Comparison of ENCODE assay signal across 10 cellular contexts in the genomic region with DNA sequence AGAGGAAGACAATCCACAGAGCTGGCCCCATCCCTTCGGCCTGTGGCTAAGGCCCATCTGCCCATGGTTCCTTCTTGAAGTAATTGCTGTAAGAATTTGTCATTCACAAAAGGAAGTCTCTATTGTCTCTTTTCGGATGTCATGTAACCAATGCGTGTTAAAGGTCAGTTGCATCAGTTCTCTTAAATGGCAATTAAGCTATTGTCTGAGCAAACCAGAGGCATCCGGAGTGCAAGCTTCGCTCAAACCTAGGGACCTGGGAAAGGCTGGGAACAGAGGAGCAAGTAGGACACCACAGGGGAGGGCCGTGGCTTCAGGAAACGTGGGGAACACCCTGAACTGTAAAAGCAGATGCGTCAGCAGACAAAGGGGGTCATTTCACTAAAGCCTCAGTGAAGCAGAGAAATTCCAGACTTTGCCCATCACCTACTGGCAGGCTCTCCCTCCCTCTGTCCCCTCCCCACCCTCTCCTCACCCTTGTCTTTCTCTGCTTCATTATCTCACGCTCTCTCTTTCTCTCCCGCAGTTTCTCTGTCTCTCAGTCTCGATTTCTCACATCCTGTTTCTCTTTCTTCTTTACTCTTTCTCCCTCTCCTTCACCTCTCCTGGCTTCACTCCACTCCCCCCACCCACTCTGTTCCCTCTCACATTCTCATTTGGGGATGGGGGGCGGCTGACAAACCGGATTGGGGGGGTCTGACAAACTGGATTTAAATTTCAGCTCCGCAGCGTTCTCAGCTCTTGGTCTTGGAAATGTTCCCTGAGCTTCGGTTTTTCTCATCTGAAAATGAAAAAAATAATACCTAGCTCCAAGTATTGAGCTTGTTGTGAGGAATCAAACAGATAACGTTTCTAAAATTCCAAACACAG.
DNase-seq lines count a peak whose midpoint lies in the region; ATAC-seq and TF ChIP-seq lines count a peak whose summit lies in the region.
"Had no signal": no experiment of that assay in that cellular context is flagged by ENCODE, and none has a peak within 500 bp of the region (broad histone marks: within the 10 kb centered on the region; RNA-seq: fewer than 3 reads in every experiment).

No MANE protein-coding gene starts in this region.

- BruUV-seq in PC-9 (replicated peaks; lab: Mats Ljungman, UMichigan), result no TSS peak

- H3K4me2 ChIP-seq in PC-9, result no peak overlapping the region

- H3K4me3 ChIP-seq in epithelial cell of proximal tubule (ENCODE audit: low read depth, low read length) (peak overlapping the region; percentile 45), muscle layer of duodenum (ENCODE audit: low read depth in 1 of 2, low read length in 2 of 2) (peak overlapping the region in 1 of 2 donors; percentile 26), vagina (peak overlapping the region in 1 of 2 donors; percentile 6), PC-9 (no peak overlapping the region), Peyer's patch (no peak overlapping the region)
- H3K4me3 ChIP-seq: A549 had no signal

- H3F3A ChIP-seq in PC-9 (ENCODE audit: insufficient read depth, low read depth), result peaks cover 13% of the 10 kb centered on the region; the same call in 1 of the 2 replicates

- H3K4me1 ChIP-seq in muscle layer of duodenum (ENCODE audit: control insufficient read depth in 1 of 2, insufficient read depth in 2 of 2, low read length in 2 of 2), result no peaks in the 10 kb centered on the region
- peaks cover 19% of the 10 kb centered on the region for H3K4me1 ChIP-seq in vagina
- peaks cover 9% of the 10 kb centered on the region; the same call in 1 of the 2 replicates for H3K4me1 ChIP-seq in PC-9 (replicated peaks; ENCODE audit: insufficient read depth)
- H3K4me1 ChIP-seq in Peyer's patch, result no peaks in the 10 kb centered on the region

- CTCF ChIA-PET in PC-9 (lab: Charles Lee), result interaction anchor here (0.6 to 0.7 kb wide), 2 partner anchors 250 to 382 kb away, joined by 3 read pairs; no protein-coding TSS in a partner anchor

- H3K36me3 ChIP-seq in muscle layer of duodenum (ENCODE audit: control insufficient read depth in 1 of 2, insufficient read depth in 2 of 2, low read length in 2 of 2), result peaks cover 0 to 3% of the 10 kb centered on the region in 2 donors
- no peaks in the 10 kb centered on the region for H3K36me3 ChIP-seq in vagina
- H3K36me3 ChIP-seq in PC-9 (ENCODE audit: low read depth), result no peaks in the 10 kb centered on the region
- H3K36me3 ChIP-seq in Peyer's patch, result no peaks in the 10 kb centered on the region

- no peaks in the 10 kb centered on the region for H3K9me3 ChIP-seq in muscle layer of duodenum (ENCODE audit: control insufficient read depth in 1 of 2, low read length in 2 of 2)
- no peaks in the 10 kb centered on the region for H3K9me3 ChIP-seq in vagina
- peaks cover 3% of the 10 kb centered on the region; the same call in 1 of the 2 replicates for H3K9me3 ChIP-seq in PC-9 (ENCODE audit: insufficient read depth, low read depth)
- peaks cover 0 to 2% (median 0%) of the 10 kb centered on the region in 4 donors for H3K9me3 ChIP-seq in Peyer's patch

- DNase-seq in Right ventricle myocardium inferior (ENCODE audit: missing footprints) (no peak), cardiac septum (ENCODE audit: low spot score) (no peak), epithelial cell of proximal tubule (ENCODE audit: low read depth) (peak; percentile 90), vagina (ENCODE audit: extremely low spot score in 2 of 2) (no peak), PC-9 (no peak), Peyer's patch (no peak)
- DNase-seq: T-helper 2 cell had no signal

- TF ChIP-seq CTCF in epithelial cell of proximal tubule (conservative IDR thresholded peaks at IDR 0.05; ENCODE audit: low read depth, low read length), result no peak
- no peak for TF ChIP-seq CTCF in vagina (IDR thresholded peaks at IDR 0.05)
- no peak for TF ChIP-seq CTCF in PC-9 (conservative IDR thresholded peaks at IDR 0.05)
- no peak for TF ChIP-seq CTCF in Peyer's patch (IDR thresholded peaks at IDR 0.05)

- POLR2A ChIA-PET in PC-9 (lab: Charles Lee; ENCODE audit: unreplicated experiment), result no interaction called here

- no peak for TF ChIP-seq POLR2A in vagina (IDR thresholded peaks at IDR 0.05)
- TF ChIP-seq POLR2A in Peyer's patch (IDR thresholded peaks at IDR 0.05), result no peak

- H3K27ac ChIP-seq in muscle layer of duodenum (ENCODE audit: low read length) (peak overlapping the region; percentile 7), vagina (peak overlapping the region; percentile 54), PC-9 (no peak overlapping the region), Peyer's patch (no peak overlapping the region)

- H3K27me3 ChIP-seq in muscle layer of duodenum (ENCODE audit: low read depth, low read length), result no peaks in the 10 kb centered on the region
- H3K27me3 ChIP-seq in vagina, result no peaks in the 10 kb centered on the region
- no peaks in the 10 kb centered on the region for H3K27me3 ChIP-seq in PC-9 (ENCODE audit: insufficient read depth, low read depth)
- H3K27me3 ChIP-seq in Peyer's patch, result no peaks in the 10 kb centered on the region

- ATAC-seq in Right ventricle myocardium inferior (peak; percentile 60), GM21825 (IDR thresholded peaks at IDR 0.05; ENCODE audit: unreplicated experiment) (no peak)
- ATAC-seq: A549 had no signal

- H2AFZ ChIP-seq in PC-9, result no peak overlapping the region

- intact Hi-C loops in Right ventricle myocardium inferior (cut with DNase I), result no loop called here
- intact Hi-C loops in cardiac septum (cut with DNase I), result no loop called here
- intact Hi-C loops in vagina (cut with DNase I), result no loop called here
- intact Hi-C loops in PC-9 (cut with micrococcal nuclease; ENCODE audit: unreplicated experiment), result no loop called here

- H4K20me1 ChIP-seq in PC-9 (ENCODE audit: insufficient read depth), result no peaks in the 10 kb centered on the region

- no peaks in the 10 kb centered on the region for H3K79me2 ChIP-seq in PC-9 (ENCODE audit: low read depth)

- H3K9me2 ChIP-seq in PC-9 (ENCODE audit: insufficient read depth), result no peaks in the 10 kb centered on the region

Comparison
In these comparisons a context has a peak if more than half of its experiments do, and no peak if none do; other contexts are left out.
1. H3K27ac ChIP-seq: peak in muscle layer of duodenum (single experiment) and vagina (single experiment); none in PC-9 (single experiment) and Peyer's patch (0 of 4).